ENCODE assay signal across 23 cellular contexts in genomic region chr15:86317379-86317745, GRCh38.
A peak's percentile ranks its signal among the peaks of the same experiment; 100 is the strongest.
DNase-seq lines count a peak whose midpoint lies in the region; ATAC-seq, FAIRE-seq and TF ChIP-seq lines count a peak whose summit lies in the region.
"Had no signal": no experiment of that assay in that cellular context is flagged by ENCODE, and none has a peak within 500 bp of the region (broad histone marks: within the 10 kb centered on the region; RNA-seq: fewer than 3 reads in every experiment).

No MANE protein-coding gene starts in this region.

- H3K9me3 ChIP-seq in H1 (ENCODE audit: insufficient read depth in 2 of 2, low read depth in 1 of 2, low read length in 1 of 2) (no peaks in the 10 kb centered on the region; a peak in 1 of 4 replicates), left ventricle myocardium inferior (replicated peaks) (no peaks in the 10 kb centered on the region), gastrocnemius medialis (no peaks in the 10 kb centered on the region), neuronal stem cell (replicated peaks in 1 of 2; ENCODE audit: control insufficient read depth in 2 of 2, insufficient read depth in 1 of 2, low read depth in 1 of 2, low read length in 2 of 2) (no peaks in the 10 kb centered on the region)
- H3K9me3 ChIP-seq: SJSA1, thyroid gland had no signal

- no peak overlapping the region for H2BK120ac ChIP-seq in H1 (replicated peaks; ENCODE audit: low read depth, low read length)
- H2BK120ac ChIP-seq in neuronal stem cell (ENCODE audit: low read depth, low read length): no peak overlapping the region

- H3K4me3 ChIP-seq in H1 (ENCODE audit: extremely low read depth in 1 of 4, insufficient read depth in 2 of 4, low read depth in 3 of 4, low read length in 4 of 4) (no peak overlapping the region), left ventricle myocardium inferior (no peak overlapping the region), gastrocnemius medialis (no peak overlapping the region), neuronal stem cell (ENCODE audit: low read length in 2 of 2) (no peak overlapping the region)
- H3K4me3 ChIP-seq: PC-9, SJSA1, spleen, thyroid gland had no signal

- H3K23ac ChIP-seq in H1 (ENCODE audit: insufficient read length): no peak overlapping the region
- H3K23ac ChIP-seq in neuronal stem cell (ENCODE audit: low read depth, low read length, poor library complexity): no peak overlapping the region

- H3K79me1 ChIP-seq in H1 (ENCODE audit: low read depth, low read length) (no peaks in the 10 kb centered on the region), neuronal stem cell (ENCODE audit: low read depth, low read length) (no peaks in the 10 kb centered on the region)

- DNase-seq in HPDE6-E6E7 (ENCODE audit: extremely low spot score): peak; percentile 42
- DNase-seq in H1 (ENCODE audit: low read depth in 1 of 2, low spot score in 2 of 2): no peak
- DNase-seq in left ventricle myocardium inferior: no peak
- peak; percentile 9 to 63 for DNase-seq in gastrocnemius medialis
- DNase-seq in RKO (ENCODE audit: low spot score): no peak
- DNase-seq in neuronal stem cell (ENCODE audit: low spot score): no peak
- DNase-seq: activated CD4-positive, alpha-beta memory T cell treated with anti-CD3 and anti-CD28 coated beads, Interleukin-2, amount 10 ng/mL, durations not matched to agents 7 days and 5 days; activated CD4-positive, CD25-positive, alpha-beta regulatory T cell treated with anti-CD3 and anti-CD28 coated beads, Interleukin-2, amount 50 U/mL, for 72 hours; activated effector memory CD4-positive, alpha-beta T cell treated with Interleukin-2 at 50 U/mL for 16 hours; activated naive CD8-positive, alpha-beta T cell treated with anti-CD3 and anti-CD28 coated beads for 36 hours; H9; NCI-H446 treated with DMSO at 0.1 percent for 48 hours; PC-9; spleen; stimulated activated CD4-positive, alpha-beta T cell treated with anti-CD3 and anti-CD28 coated beads, Interleukin-4, amount 100 ng/mL, for 24 hours; stimulated activated naive CD8-positive, alpha-beta T cell treated with anti-CD3 and anti-CD28 coated beads, Interleukin-15, Interleukin-2, amounts not matched to agents 100 U/mL and 50 U/mL, for 24 hours; T-cell; thyroid gland had no signal

- H3K9ac ChIP-seq in H1 (replicated peaks in 1 of 4; ENCODE audit: extremely low read depth in 1 of 4, low read depth in 3 of 4, low read length in 3 of 4) (no peak overlapping the region), neuronal stem cell (ENCODE audit: low read depth, low read length, poor library complexity) (no peak overlapping the region)

- H3K14ac ChIP-seq in H1 (ENCODE audit: insufficient read length) (no peak overlapping the region), neuronal stem cell (ENCODE audit: low read length) (no peak overlapping the region)

- peak; percentile 45 to 75 for ATAC-seq in gastrocnemius medialis
- ATAC-seq in HG02938 (IDR thresholded peaks at IDR 0.05; ENCODE audit: unreplicated experiment): no peak
- no peak for ATAC-seq in HG02840 (IDR thresholded peaks at IDR 0.05; ENCODE audit: low FRiP score, unreplicated experiment)
- ATAC-seq: stimulated activated naive CD8-positive, alpha-beta T cell treated with anti-CD3 and anti-CD28 coated beads, Interleukin-15, Interleukin-2, amounts not matched to agents 100 U/mL and 50 U/mL, for 24 hours; T-cell had no signal

- H2BK20ac ChIP-seq in H1 (ENCODE audit: low read length): no peak overlapping the region

- TF ChIP-seq RAD21 in H1 (IDR thresholded peaks at IDR 0.05 in 1 of 2, conservative IDR thresholded peaks at IDR 0.05 in 1 of 2; ENCODE audit: low read depth in 2 of 2, low read length in 2 of 2): no peak

- no peaks in the 10 kb centered on the region; the same call in 1 of the 2 replicates for H3K23me2 ChIP-seq in H1 (ENCODE audit: low read depth, low read length)

- H2BK5ac ChIP-seq in H1 (ENCODE audit: low read depth, low read length) (no peak overlapping the region), neuronal stem cell (ENCODE audit: low read length) (no peak overlapping the region)

- H4K91ac ChIP-seq in H1 (replicated peaks; ENCODE audit: insufficient read length, low read length): no peak overlapping the region
- no peak overlapping the region for H4K91ac ChIP-seq in neuronal stem cell (ENCODE audit: low read depth, low read length, poor library complexity)

- H3K56ac ChIP-seq in H1 (replicated peaks; ENCODE audit: insufficient read length, low read depth, low read length): no peak overlapping the region

- no peak overlapping the region for H3K27ac ChIP-seq in H1 (ENCODE audit: low read depth, low read length)
- peak overlapping the region; percentile 21 for H3K27ac ChIP-seq in left ventricle myocardium inferior (replicated peaks)
- peak overlapping the region in 3 of 4 donors; percentile 43 to 57 (median 49) for H3K27ac ChIP-seq in gastrocnemius medialis
- H3K27ac ChIP-seq in neuronal stem cell (replicated peaks; ENCODE audit: low read length): no peak overlapping the region
- H3K27ac ChIP-seq: PC-9, SJSA1, thyroid gland had no signal

- H3K18ac ChIP-seq in H1 (ENCODE audit: extremely low read depth, low read length): no peak overlapping the region
- no peak overlapping the region for H3K18ac ChIP-seq in neuronal stem cell (ENCODE audit: low read length)

- in situ Hi-C loops in gastrocnemius medialis (cut with MboI; ENCODE audit: low sequenced_read_pairs in 4 of 4): no loop called here

- no peak overlapping the region for H2AK5ac ChIP-seq in H1 (ENCODE audit: low read depth, low read length)
- H2AK5ac ChIP-seq in neuronal stem cell (ENCODE audit: low read depth, low read length): no peak overlapping the region

- H3K36me3 ChIP-seq in H1 (ENCODE audit: control insufficient read depth in 2 of 4, insufficient read depth in 4 of 4, low read length in 3 of 4) (no peaks in the 10 kb centered on the region), left ventricle myocardium inferior (no peaks in the 10 kb centered on the region), gastrocnemius medialis (no peaks in the 10 kb centered on the region), neuronal stem cell (replicated peaks in 1 of 2; ENCODE audit: control insufficient read depth in 2 of 2, insufficient read depth in 2 of 2, low read length in 2 of 2) (no peaks in the 10 kb centered on the region)
- H3K36me3 ChIP-seq: SJSA1, spleen, thyroid gland had no signal

- intact Hi-C loops in left ventricle myocardium inferior (cut with micrococcal nuclease): no loop called here
- intact Hi-C loops in gastrocnemius medialis (cut with DNase I; ENCODE audit: low total_unique reads): no loop called here

- WGBS in H1 (ENCODE audit: extremely low coverage in 1 of 2, insufficient coverage in 1 of 2, insufficient read length in 1 of 2, insufficient replicate concordance in 2 of 2, low coverage in 1 of 2, low lambda C conversion rate in 2 of 2, missing lambda C conversion rate in 1 of 2), 2 experiments: 96% methylated on average over 4 of the region's 4 CpGs; no CpG with 5 or more reads in 1 of the 2 experiments
- no CpG with 5 or more reads among the region's 4 CpGs for WGBS in neuronal stem cell (ENCODE audit: extremely low coverage in 2 of 2, insufficient read length in 2 of 2, insufficient replicate concordance in 1 of 2), 2 donors

- TF ChIP-seq POLR2A in H1 (IDR thresholded peaks at IDR 0.05; ENCODE audit: control extremely low read depth in 1 of 2, low read depth in 2 of 2, low read length in 2 of 2): no peak
- no peak for TF ChIP-seq POLR2A in gastrocnemius medialis (IDR thresholded peaks at IDR 0.05)

- peak overlapping the region; percentile 89; the same call in 1 of the 2 replicates for H2AFZ ChIP-seq in H1 (ENCODE audit: low read length)
- no peak overlapping the region for H2AFZ ChIP-seq in neuronal stem cell (ENCODE audit: low read length)
- H2AFZ ChIP-seq: PC-9 had no signal

- CTCF ChIA-PET in H1 (lab: Charles Lee; ENCODE audit: partially characterized antibody): interaction anchor here (0.6 to 1.4 kb wide), 4 partner anchors 16 to 426 kb away, joined by 3 to 4 read pairs (median 3); no protein-coding TSS in a partner anchor

- no peaks in the 10 kb centered on the region for H3K4me1 ChIP-seq in H1 (replicated peaks in 1 of 4; ENCODE audit: control insufficient read depth in 3 of 4, insufficient read depth in 4 of 4, low read length in 3 of 4)
- H3K4me1 ChIP-seq in left ventricle myocardium inferior: peaks cover 4% of the 10 kb centered on the region
- H3K4me1 ChIP-seq in gastrocnemius medialis: peaks cover 0 to 4% of the 10 kb centered on the region in 2 donors
- peaks cover 0 to 5% of the 10 kb centered on the region in 2 donors for H3K4me1 ChIP-seq in neuronal stem cell (ENCODE audit: control insufficient read depth in 2 of 2, insufficient read depth in 1 of 2, low read depth in 1 of 2, low read length in 2 of 2)
- H3K4me1 ChIP-seq: SJSA1, spleen, thyroid gland had no signal

- H3K27me3 ChIP-seq in H1 (replicated peaks in 1 of 4; ENCODE audit: control insufficient read depth in 3 of 4, extremely low read depth in 1 of 4, insufficient read depth in 3 of 4, low read length in 3 of 4): no peaks in the 10 kb centered on the region
- H3K27me3 ChIP-seq in left ventricle myocardium inferior (ENCODE audit: low read depth): peaks cover 18% of the 10 kb centered on the region
- no peaks in the 10 kb centered on the region for H3K27me3 ChIP-seq in gastrocnemius medialis
- H3K27me3 ChIP-seq in neuronal stem cell (ENCODE audit: control insufficient read depth in 3 of 3, insufficient read depth in 3 of 3, low read depth in 1 of 3, low read length in 3 of 3): no peaks in the 10 kb centered on the region
- H3K27me3 ChIP-seq: SJSA1, thyroid gland had no signal

- H3K79me2 ChIP-seq in H1 (ENCODE audit: control insufficient read depth in 1 of 2, insufficient read depth in 2 of 2, low read length in 2 of 2): no peaks in the 10 kb centered on the region

- TF ChIP-seq CTCF in H1 (IDR thresholded peaks at IDR 0.05; ENCODE audit: control extremely low read depth in 1 of 3, insufficient read depth in 1 of 3, low read depth in 1 of 3, low read length in 3 of 3) (no peak), left ventricle myocardium inferior (IDR thresholded peaks at IDR 0.05; ENCODE audit: borderline replicate concordance) (no peak), gastrocnemius medialis (IDR thresholded peaks at IDR 0.05 in 4 of 5, conservative IDR thresholded peaks at IDR 0.05 in 1 of 5) (no peak)

- H4K8ac ChIP-seq in H1 (ENCODE audit: extremely low read depth, insufficient read depth, low read length) (no peak overlapping the region), neuronal stem cell (ENCODE audit: low read depth, low read length) (no peak overlapping the region)

- no peak for FAIRE-seq in H1 (lab: Jason Lieb, UNC)
- FAIRE-seq: D721Med, GM12891 had no signal

- H4K20me1 ChIP-seq in H1 (replicated peaks in 1 of 2; ENCODE audit: control insufficient read depth in 1 of 2, insufficient read depth in 2 of 2, low read length in 2 of 2): no peaks in the 10 kb centered on the region

- no peak overlapping the region for H3K4ac ChIP-seq in H1 (replicated peaks; ENCODE audit: insufficient read length, low read depth, low read length)
- no peak overlapping the region for H3K4ac ChIP-seq in neuronal stem cell (ENCODE audit: low read length)

- H3K4me2 ChIP-seq in H1 (ENCODE audit: insufficient read depth in 1 of 2, low read depth in 2 of 2, low read length in 2 of 2) (no peak overlapping the region), neuronal stem cell (ENCODE audit: insufficient read depth, low read length, poor library complexity, severe bottlenecking) (no peak overlapping the region)
- H3K4me2 ChIP-seq: PC-9 had no signal

- H4K5ac ChIP-seq in H1 (ENCODE audit: insufficient read length, low read depth, low read length): no peak overlapping the region

- no peak for TF ChIP-seq EP300 in H1 (IDR thresholded peaks at IDR 0.05; ENCODE audit: borderline replicate concordance in 1 of 2, low read depth in 2 of 2, low read length in 2 of 2)

- H2BK15ac ChIP-seq in H1 (ENCODE audit: low read length): no peak overlapping the region
- H2BK15ac ChIP-seq in neuronal stem cell (ENCODE audit: low read length): no peak overlapping the region

- POLR2A ChIA-PET in H1 (lab: Charles Lee; ENCODE audit: partially characterized antibody): no interaction called here

- H2BK12ac ChIP-seq in H1 (ENCODE audit: low read depth, low read length): no peak overlapping the region
- no peak overlapping the region for H2BK12ac ChIP-seq in neuronal stem cell (ENCODE audit: low read length)

Comparison
In these comparisons a context has a peak if more than half of its experiments do, and no peak if none do; other contexts are left out.
1. DNase-seq: peak in HPDE6-E6E7 (single experiment) and gastrocnemius medialis (2 of 2); none in H1 (0 of 2), left ventricle myocardium inferior (single experiment), RKO (single experiment) and neuronal stem cell (single experiment).
2. H3K27ac ChIP-seq: peak in left ventricle myocardium inferior (single experiment) and gastrocnemius medialis (3 of 4); none in H1 (single experiment) and neuronal stem cell (single experiment).
3. ATAC-seq: peak in gastrocnemius medialis (2 of 2); none in HG02938 (single experiment) and HG02840 (single experiment).